Comparison of ENCODE assay signal across 16 cellular contexts in the genomic region with DNA sequence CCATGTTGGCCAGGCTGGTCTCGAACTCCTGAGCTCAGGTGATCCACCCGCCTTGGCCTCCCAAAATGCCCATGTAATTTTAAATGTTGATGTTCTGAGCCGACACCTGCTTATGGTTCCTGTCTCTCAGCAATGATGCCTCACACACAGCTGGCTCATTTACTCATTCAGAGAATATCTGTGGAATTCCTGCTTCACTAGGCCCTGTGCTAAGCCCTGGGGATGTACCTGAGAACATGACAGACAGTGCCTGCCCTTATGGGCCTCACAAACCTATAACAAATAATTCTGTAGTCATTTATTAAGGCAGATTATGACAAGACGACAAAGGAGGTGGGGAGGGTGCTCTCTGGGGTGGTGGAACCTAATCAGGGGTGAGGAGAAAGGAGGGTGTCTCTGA.
DNase-seq lines count a peak whose midpoint lies in the region; ATAC-seq and TF ChIP-seq lines count a peak whose summit lies in the region.
"Had no signal": no experiment of that assay in that cellular context is flagged by ENCODE, and none has a peak within 500 bp of the region (broad histone marks: within the 10 kb centered on the region; RNA-seq: fewer than 3 reads in every experiment).

No MANE protein-coding gene starts in this region.

- no peak for DNase-seq in activated CD8-positive, alpha-beta T cell treated with anti-CD3 and anti-CD28 coated beads for 36 hours
- no peak for DNase-seq in activated CD8-positive, alpha-beta T cell treated with anti-CD3 and anti-CD28 coated beads, Interleukin-2, amount 10 ng/mL, durations not matched to agents 7 days and 5 days
- no peak for DNase-seq in activated T-helper 2 cell treated with anti-CD3 and anti-CD28 coated beads, Interferon-gamma antibody, Interleukin-2, Interleukin-4, amounts not matched to agents 10 μg/mL and 5 μg/mL and 100 μg/mL, durations not matched to agents 14 hours and 24 hours and 36 hours (ENCODE audit: low spot score)
- DNase-seq in spleen (no peak), GM10248 (ENCODE audit: extremely low spot score) (no peak), hypothalamus (lab: John Stamatoyannopoulos, UW) (no peak)
- DNase-seq: DMS79 treated with DMSO at 0.1 percent for 48 hours; effector CD4-positive, alpha-beta T cell; HCEC 1CT; naive thymus-derived CD4-positive, alpha-beta T cell; NCI-H748 treated with DMSO at 0.1 percent for 48 hours; right cardiac atrium; tibial artery had no signal

- no peaks in the 10 kb centered on the region for H3K27me3 ChIP-seq in spleen (replicated peaks in 1 of 7)
- H3K27me3 ChIP-seq: tibial artery had no signal

- TF ChIP-seq CTCF in activated CD8-positive, alpha-beta T cell treated with anti-CD3 and anti-CD28 coated beads for 36 hours (IDR thresholded peaks at IDR 0.05) = no peak
- TF ChIP-seq CTCF in spleen (IDR thresholded peaks at IDR 0.05 in 8 of 11, conservative IDR thresholded peaks at IDR 0.05 in 3 of 11) = no peak
- no peak for TF ChIP-seq CTCF in GM10248 (IDR thresholded peaks at IDR 0.05; ENCODE audit: control extremely low read depth, extremely low read depth, low read depth, missing control alignments)

- H3K9me3 ChIP-seq in spleen = no peaks in the 10 kb centered on the region
- H3K9me3 ChIP-seq: tibial artery had no signal

- no peak overlapping the region for H3K4me3 Mint-ChIP-seq in activated CD8-positive, alpha-beta T cell treated with anti-CD3 and anti-CD28 coated beads for 36 hours
- no peak overlapping the region for H3K4me3 Mint-ChIP-seq in activated CD8-positive, alpha-beta T cell treated with anti-CD3 and anti-CD28 coated beads, Interleukin-2, amount 10 ng/mL, durations not matched to agents 7 days and 5 days
- no peak overlapping the region for H3K4me3 Mint-ChIP-seq in activated T-helper 2 cell treated with anti-CD3 and anti-CD28 coated beads, Interferon-gamma antibody, Interleukin-2, Interleukin-4, amounts not matched to agents 10 μg/mL and 5 μg/mL and 100 μg/mL, durations not matched to agents 14 hours and 24 hours and 36 hours (ENCODE audit: low read depth)
- H3K4me3 Mint-ChIP-seq: naive thymus-derived CD4-positive, alpha-beta T cell had no signal

- 83 to 93% (median 91%) methylated on average over 2 to 4 of the region's 4 CpGs for WGBS in spleen, 5 donors

- CTCF ChIA-PET in activated CD8-positive, alpha-beta T cell treated with anti-CD3 and anti-CD28 coated beads for 36 hours (lab: Charles Lee) = interaction anchor here (1.0 kb wide), 1 partner anchor 12 kb away, joined by 3 read pairs; no protein-coding TSS in a partner anchor
- CTCF ChIA-PET in activated CD8-positive, alpha-beta T cell treated with anti-CD3 and anti-CD28 coated beads, Interleukin-2, amount 10 ng/mL, durations not matched to agents 7 days and 5 days (lab: Charles Lee) = interaction anchor here (2.3 kb wide), 1 partner anchor 12 kb away, joined by 7 read pairs; no protein-coding TSS in a partner anchor
- CTCF ChIA-PET in GM10248 (lab: Yijun Ruan, JAX) = interaction anchor here (1.4 kb wide), 1 partner anchor 12 kb away, joined by 3 read pairs; no protein-coding TSS in a partner anchor

- peak overlapping the region; percentile 16 for H3K27ac Mint-ChIP-seq in activated CD8-positive, alpha-beta T cell treated with anti-CD3 and anti-CD28 coated beads for 36 hours
- H3K27ac Mint-ChIP-seq in activated CD8-positive, alpha-beta T cell treated with anti-CD3 and anti-CD28 coated beads, Interleukin-2, amount 10 ng/mL, durations not matched to agents 7 days and 5 days = no peak overlapping the region
- peak overlapping the region; percentile 40 for H3K27ac Mint-ChIP-seq in activated T-helper 2 cell treated with anti-CD3 and anti-CD28 coated beads, Interferon-gamma antibody, Interleukin-2, Interleukin-4, amounts not matched to agents 10 μg/mL and 5 μg/mL and 100 μg/mL, durations not matched to agents 14 hours and 24 hours and 36 hours

- intact Hi-C loops in activated CD8-positive, alpha-beta T cell treated with anti-CD3 and anti-CD28 coated beads for 36 hours (cut with micrococcal nuclease) = loop anchor here (5.0 kb wide), 1 partner anchor 32 kb away; no protein-coding TSS in a partner anchor
- intact Hi-C loops in activated T-helper 2 cell treated with anti-CD3 and anti-CD28 coated beads, Interferon-gamma antibody, Interleukin-2, Interleukin-4, amounts not matched to agents 10 μg/mL and 5 μg/mL and 100 μg/mL, durations not matched to agents 14 hours and 24 hours and 36 hours (cut with micrococcal nuclease) = loop anchor here (2.0 kb wide), 1 partner anchor 13 kb away; no protein-coding TSS in a partner anchor
- intact Hi-C loops in spleen (cut with DNase I; ENCODE audit: low total_unique reads) = loop anchor here (10.0 kb wide), 1 partner anchor 85 kb away; no protein-coding TSS in a partner anchor

- peak overlapping the region in 5 of 8 donors; percentile 1 to 58 (median 47) for H3K27ac ChIP-seq in spleen
- H3K27ac ChIP-seq: tibial artery had no signal

- peaks cover 41 to 100% (median 74%) of the 10 kb centered on the region in 6 donors for H3K4me1 ChIP-seq in spleen

- H3K4me1 Mint-ChIP-seq in activated CD8-positive, alpha-beta T cell treated with anti-CD3 and anti-CD28 coated beads for 36 hours (ENCODE audit: low read depth) = peaks cover 58% of the 10 kb centered on the region
- H3K4me1 Mint-ChIP-seq in activated CD8-positive, alpha-beta T cell treated with anti-CD3 and anti-CD28 coated beads, Interleukin-2, amount 10 ng/mL, durations not matched to agents 7 days and 5 days (ENCODE audit: low read depth) = peaks cover 33% of the 10 kb centered on the region
- peaks cover 51% of the 10 kb centered on the region for H3K4me1 Mint-ChIP-seq in activated T-helper 2 cell treated with anti-CD3 and anti-CD28 coated beads, Interferon-gamma antibody, Interleukin-2, Interleukin-4, amounts not matched to agents 10 μg/mL and 5 μg/mL and 100 μg/mL, durations not matched to agents 14 hours and 24 hours and 36 hours (ENCODE audit: low read depth)

- no peak overlapping the region for H3K4me3 ChIP-seq in spleen
- H3K4me3 ChIP-seq: tibial artery had no signal

- peaks cover 5% of the 10 kb centered on the region for H3K36me3 Mint-ChIP-seq in activated CD8-positive, alpha-beta T cell treated with anti-CD3 and anti-CD28 coated beads for 36 hours (ENCODE audit: low read depth)
- H3K36me3 Mint-ChIP-seq in activated CD8-positive, alpha-beta T cell treated with anti-CD3 and anti-CD28 coated beads, Interleukin-2, amount 10 ng/mL, durations not matched to agents 7 days and 5 days (ENCODE audit: low read depth) = no peaks in the 10 kb centered on the region
- H3K36me3 Mint-ChIP-seq in activated T-helper 2 cell treated with anti-CD3 and anti-CD28 coated beads, Interferon-gamma antibody, Interleukin-2, Interleukin-4, amounts not matched to agents 10 μg/mL and 5 μg/mL and 100 μg/mL, durations not matched to agents 14 hours and 24 hours and 36 hours (ENCODE audit: low read depth) = peaks cover 14% of the 10 kb centered on the region

- no peak for TF ChIP-seq POLR2A in spleen (IDR thresholded peaks at IDR 0.05)

- POLR2A ChIA-PET in activated CD8-positive, alpha-beta T cell treated with anti-CD3 and anti-CD28 coated beads for 36 hours (lab: Charles Lee) = no interaction called here
- POLR2A ChIA-PET in activated CD8-positive, alpha-beta T cell treated with anti-CD3 and anti-CD28 coated beads, Interleukin-2, amount 10 ng/mL, durations not matched to agents 7 days and 5 days (lab: Charles Lee) = no interaction called here
- POLR2A ChIA-PET in GM10248 (lab: Yijun Ruan, JAX) = interaction anchor here (0.7 kb wide), 2 partner anchors 108 to 1361 kb away, joined by 3 to 4 read pairs; no protein-coding TSS in a partner anchor

- no peaks in the 10 kb centered on the region for H3K9me3 Mint-ChIP-seq in activated CD8-positive, alpha-beta T cell treated with anti-CD3 and anti-CD28 coated beads for 36 hours
- H3K9me3 Mint-ChIP-seq in activated CD8-positive, alpha-beta T cell treated with anti-CD3 and anti-CD28 coated beads, Interleukin-2, amount 10 ng/mL, durations not matched to agents 7 days and 5 days (ENCODE audit: insufficient read depth) = no peaks in the 10 kb centered on the region
- H3K9me3 Mint-ChIP-seq in activated T-helper 2 cell treated with anti-CD3 and anti-CD28 coated beads, Interferon-gamma antibody, Interleukin-2, Interleukin-4, amounts not matched to agents 10 μg/mL and 5 μg/mL and 100 μg/mL, durations not matched to agents 14 hours and 24 hours and 36 hours = no peaks in the 10 kb centered on the region

- H3K36me3 ChIP-seq in spleen = peaks cover 0 to 13% (median 5%) of the 10 kb centered on the region in 6 donors
- H3K36me3 ChIP-seq: tibial artery had no signal

- peak; percentile 31 for ATAC-seq in activated CD8-positive, alpha-beta T cell treated with anti-CD3 and anti-CD28 coated beads for 36 hours
- no peak for ATAC-seq in activated CD8-positive, alpha-beta T cell treated with anti-CD3 and anti-CD28 coated beads, Interleukin-2, amount 10 ng/mL, durations not matched to agents 7 days and 5 days
- ATAC-seq in HG02588 (IDR thresholded peaks at IDR 0.05; ENCODE audit: unreplicated experiment) (peak; percentile 51), SK-N-SH treated with all-trans-retinoic acid at 6 μM for 48 hours (no peak)
- ATAC-seq: naive thymus-derived CD4-positive, alpha-beta T cell; right cardiac atrium; Right ventricle myocardium inferior had no signal

- H3K27me3 Mint-ChIP-seq in activated CD8-positive, alpha-beta T cell treated with anti-CD3 and anti-CD28 coated beads for 36 hours = peaks cover 10% of the 10 kb centered on the region
- peaks cover 7% of the 10 kb centered on the region for H3K27me3 Mint-ChIP-seq in activated CD8-positive, alpha-beta T cell treated with anti-CD3 and anti-CD28 coated beads, Interleukin-2, amount 10 ng/mL, durations not matched to agents 7 days and 5 days (ENCODE audit: low read depth)
- H3K27me3 Mint-ChIP-seq in activated T-helper 2 cell treated with anti-CD3 and anti-CD28 coated beads, Interferon-gamma antibody, Interleukin-2, Interleukin-4, amounts not matched to agents 10 μg/mL and 5 μg/mL and 100 μg/mL, durations not matched to agents 14 hours and 24 hours and 36 hours (ENCODE audit: low read depth) = peaks cover 1% of the 10 kb centered on the region

TF ChIP-seq in SK-N-SH treated with all-trans-retinoic acid at 6 μM for 48 hours, 23 proteins besides CTCF, POLR2A, EP300 and RAD21 (continues in another document):
- TF ChIP-seq RARB (CRISPR knock-in tag; IDR thresholded peaks at IDR 0.05) (no peak), TCF4 (CRISPR knock-in tag; IDR thresholded peaks at IDR 0.05; ENCODE audit: borderline replicate concordance) (no peak), ZNF70 (CRISPR knock-in tag; IDR thresholded peaks at IDR 0.05) (no peak), ZFP3 (CRISPR knock-in tag; IDR thresholded peaks at IDR 0.05) (no peak), CSDC2 (CRISPR knock-in tag; IDR thresholded peaks at IDR 0.05) (no peak)

Comparison
In these comparisons a context has a peak if more than half of its experiments do, and no peak if none do; other contexts are left out.
1. ATAC-seq: peak in activated CD8-positive, alpha-beta T cell treated with anti-CD3 and anti-CD28 coated beads for 36 hours (single experiment) and HG02588 (single experiment); none in activated CD8-positive, alpha-beta T cell treated with anti-CD3 and anti-CD28 coated beads, Interleukin-2, amount 10 ng/mL, durations not matched to agents 7 days and 5 days (single experiment) and SK-N-SH treated with all-trans-retinoic acid at 6 μM for 48 hours (single experiment).